In genomic region chr2:17643031-17643615, GRCh38 we compare ENCODE assay signal across 1 cellular context.
TF ChIP-seq lines count a peak whose summit lies in the region.

No MANE protein-coding gene starts in this region.

TF ChIP-seq in HCT116, 20 proteins besides CTCF, POLR2A, EP300 and RAD21 (continued from another document):
- TF ChIP-seq SRF (IDR thresholded peaks at IDR 0.05; ENCODE audit: low read depth) (peak; percentile 63), ZBTB33 (IDR thresholded peaks at IDR 0.05; ENCODE audit: extremely low read depth, insufficient replicate concordance, low read length) (no peak), SIN3A (IDR thresholded peaks at IDR 0.05; ENCODE audit: low read depth) (no peak)
TF ChIP-seq in HCT116: peak in this region for 7.
